ENCODE assay signal across 1 cellular context in the genomic region with DNA sequence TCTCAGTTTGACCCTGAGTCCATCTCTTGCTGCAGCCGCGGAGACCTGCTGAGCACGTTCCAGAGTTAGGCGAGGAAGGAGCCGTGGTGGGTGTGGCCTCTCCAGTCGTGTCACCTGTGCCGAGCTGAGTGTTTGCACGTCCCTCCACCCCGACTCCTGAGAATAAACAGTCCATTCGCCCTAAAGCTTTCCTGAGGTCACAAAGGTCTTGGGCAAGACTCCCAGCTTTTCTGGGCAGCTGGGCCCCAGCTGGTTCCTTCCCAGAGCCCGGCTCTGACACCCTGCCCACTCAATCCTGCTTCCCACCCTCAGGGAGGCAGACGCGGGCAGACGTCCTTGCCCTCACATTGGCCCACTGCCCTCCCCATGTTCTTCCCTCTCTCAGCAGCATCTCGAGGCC.
TF ChIP-seq lines count a peak whose summit lies in the region.

No MANE protein-coding gene starts in this region.

TF ChIP-seq in A549, 52 proteins besides CTCF, POLR2A, EP300 and RAD21 (continued from another document):
- TF ChIP-seq, protein P1, sequence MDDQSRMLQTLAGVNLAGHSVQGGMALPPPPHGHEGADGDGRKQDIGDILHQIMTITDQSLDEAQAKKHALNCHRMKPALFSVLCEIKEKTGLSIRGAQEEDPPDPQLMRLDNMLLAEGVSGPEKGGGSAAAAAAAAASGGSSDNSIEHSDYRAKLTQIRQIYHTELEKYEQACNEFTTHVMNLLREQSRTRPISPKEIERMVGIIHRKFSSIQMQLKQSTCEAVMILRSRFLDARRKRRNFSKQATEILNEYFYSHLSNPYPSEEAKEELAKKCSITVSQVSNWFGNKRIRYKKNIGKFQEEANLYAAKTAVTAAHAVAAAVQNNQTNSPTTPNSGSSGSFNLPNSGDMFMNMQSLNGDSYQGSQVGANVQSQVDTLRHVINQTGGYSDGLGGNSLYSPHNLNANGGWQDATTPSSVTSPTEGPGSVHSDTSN (IDR thresholded peaks at IDR 0.05) = no peak
